Comparison of ENCODE assay signal across 19 cellular contexts in genomic region chr12:67996347-67996746, GRCh38. TPM values are rescaled to one million over a fixed set of nuclear protein-coding genes. Genes with fewer than 3 reads are reported as not detected.
"Had no signal": no experiment of that assay in that cellular context is flagged by ENCODE, and none has a peak within 500 bp of the region (broad histone marks: within the 10 kb centered on the region; RNA-seq: fewer than 3 reads in every experiment).

No MANE protein-coding gene starts in this region.

- H3K27ac Mint-ChIP-seq: dendritic cell treated with granulocyte-macrophage colony-stimulating factor and Interleukin-4, amounts not matched to agents 40 ng/mL and 50 ng/mL, for 4 days; effector memory CD8-positive, alpha-beta T cell; stimulated activated memory B cell treated with anti-CD40 and anti-IgM and Interleukin-4, amounts not matched to agents 10 μg/mL and 1 μg/mL and 100 μg/mL, for 72 hours; stimulated activated naive CD8-positive, alpha-beta T cell treated with anti-CD3 and anti-CD28 coated beads, Interleukin-15, Interleukin-2, amounts not matched to agents 100 ng/mL and 50 ng/mL, for 24 hours had no signal

- H3K36me3 ChIP-seq: esophagus squamous epithelium, ovary, thoracic aorta had no signal

- H3K4me3 ChIP-seq: esophagus squamous epithelium, mucosa of descending colon, ovary, thoracic aorta had no signal

- H3K9me3 ChIP-seq: esophagus squamous epithelium, mucosa of descending colon, ovary, thoracic aorta had no signal

- H3K4me3 Mint-ChIP-seq: dendritic cell treated with granulocyte-macrophage colony-stimulating factor and Interleukin-4, amounts not matched to agents 40 ng/mL and 50 ng/mL, for 4 days; effector memory CD8-positive, alpha-beta T cell; naive thymus-derived CD8-positive, alpha-beta T cell; neural crest cell; stimulated activated memory B cell treated with anti-CD40 and anti-IgM and Interleukin-4, amounts not matched to agents 10 μg/mL and 1 μg/mL and 100 μg/mL, for 72 hours; stimulated activated naive CD8-positive, alpha-beta T cell treated with anti-CD3 and anti-CD28 coated beads, Interleukin-15, Interleukin-2, amounts not matched to agents 100 ng/mL and 50 ng/mL, for 24 hours had no signal

- H3K4me1 ChIP-seq: esophagus squamous epithelium, foreskin keratinocyte had no signal

- H3K9me3 Mint-ChIP-seq: dendritic cell treated with granulocyte-macrophage colony-stimulating factor and Interleukin-4, amounts not matched to agents 40 ng/mL and 50 ng/mL, for 4 days; effector memory CD8-positive, alpha-beta T cell; neural crest cell; stimulated activated memory B cell treated with anti-CD40 and anti-IgM and Interleukin-4, amounts not matched to agents 10 μg/mL and 1 μg/mL and 100 μg/mL, for 72 hours had no signal

- H3K27me3 ChIP-seq: ovary had no signal

- DNase-seq: cerebellar nuclear complex; effector memory CD8-positive, alpha-beta T cell; esophagus squamous epithelium; foreskin keratinocyte; mucosa of descending colon; naive thymus-derived CD8-positive, alpha-beta T cell; ovary; right cardiac atrium; stimulated activated CD4-positive, alpha-beta T cell treated with anti-CD3 and anti-CD28 coated beads, Interleukin-4, amount 100 ng/mL, for 1 hour; stimulated activated CD8-positive, alpha-beta memory T cell treated with anti-CD3 and anti-CD28 coated beads, Interleukin-4, amount 100 ng/mL, for 48 hours; trophoblast cell had no signal

- H3K27ac ChIP-seq: epithelial cell of prostate, esophagus squamous epithelium, foreskin keratinocyte, ovary, thoracic aorta had no signal

- H3K27me3 Mint-ChIP-seq: dendritic cell treated with granulocyte-macrophage colony-stimulating factor and Interleukin-4, amounts not matched to agents 40 ng/mL and 50 ng/mL, for 4 days; effector memory CD8-positive, alpha-beta T cell; naive thymus-derived CD8-positive, alpha-beta T cell; stimulated activated memory B cell treated with anti-CD40 and anti-IgM and Interleukin-4, amounts not matched to agents 10 μg/mL and 1 μg/mL and 100 μg/mL, for 72 hours; stimulated activated naive CD8-positive, alpha-beta T cell treated with anti-CD3 and anti-CD28 coated beads, Interleukin-15, Interleukin-2, amounts not matched to agents 100 ng/mL and 50 ng/mL, for 24 hours had no signal

- ATAC-seq: effector memory CD8-positive, alpha-beta T cell; foreskin keratinocyte; mucosa of descending colon; naive thymus-derived CD8-positive, alpha-beta T cell; right cardiac atrium; stimulated activated memory B cell treated with anti-CD40 and anti-IgM and Interleukin-4, amounts not matched to agents 10 μg/mL and 1 μg/mL and 100 μg/mL, for 72 hours had no signal

- H3K4me1 Mint-ChIP-seq: neural crest cell had no signal

RNA-seq across cellular contexts. Expression of gene IFNG-AS1, which starts 7.1 kb away (rescaled TPM):
- total RNA-seq: foreskin keratinocyte, left lobe of liver, neural crest cell, ovary had no signal
- polyA plus RNA-seq: foreskin keratinocyte, ovary, urinary bladder had no signal
